31 cellular contexts compared by ENCODE assay signal in the genomic region with DNA sequence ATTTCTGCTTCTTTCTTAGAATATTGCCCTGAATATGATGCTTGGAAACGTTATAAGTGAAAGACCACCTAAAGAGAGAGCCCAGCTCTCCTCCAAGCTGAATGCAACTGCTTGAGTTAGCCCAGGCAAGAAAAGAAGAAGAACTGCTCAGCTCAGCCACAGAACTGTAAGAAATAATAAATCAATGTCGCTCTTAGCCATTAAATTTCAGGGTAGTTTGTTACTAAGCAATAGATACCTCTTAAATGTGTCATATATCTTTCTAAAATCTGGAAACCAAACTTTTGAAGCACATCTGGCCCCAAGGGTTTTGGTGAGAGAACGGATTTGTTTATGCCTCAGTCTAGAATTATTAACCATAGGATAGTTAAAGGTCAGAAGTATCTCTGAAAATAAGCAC. TPM values are rescaled to one million over a fixed set of nuclear protein-coding genes. Genes with fewer than 3 reads are reported as not detected.
"Had no signal": no experiment of that assay in that cellular context is flagged by ENCODE, and none has a peak within 500 bp of the region (broad histone marks: within the 10 kb centered on the region; RNA-seq: fewer than 3 reads in every experiment).

No MANE protein-coding gene starts in this region.

- DNase-seq: activated CD4-positive, alpha-beta memory T cell treated with anti-CD3 and anti-CD28 coated beads for 36 hours; activated CD4-positive, alpha-beta T cell treated with anti-CD3 and anti-CD28 coated beads, Interleukin-2, amount 10 ng/mL, durations not matched to agents 24 days and 14 days; activated CD4-positive, CD25-positive, alpha-beta regulatory T cell treated with anti-CD3 and anti-CD28 coated beads, Interleukin-2, amount 50 U/mL, for 72 hours; activated CD8-positive, alpha-beta memory T cell treated with anti-CD3 and anti-CD28 coated beads, Interleukin-2, amount 50 U/mL, for 4 hours; activated effector memory CD4-positive, alpha-beta T cell treated with anti-CD3 and anti-CD28 coated beads, Interleukin-2, amount 50 U/mL, for 16 hours; activated naive CD4-positive, alpha-beta T cell treated with anti-CD3 and anti-CD28 coated beads for 36 hours; activated naive CD8-positive, alpha-beta T cell treated with anti-CD3 and anti-CD28 coated beads for 36 hours; activated T-cell treated with anti-CD3 and anti-CD28 coated beads, Interleukin-2, amount 50 U/mL, for 1 hour; adrenal gland; dorsolateral prefrontal cortex; effector memory CD4-positive, alpha-beta T cell; foreskin fibroblast; head of caudate nucleus; hippocampal formation; left cardiac atrium; mammary epithelial cell; naive B cell; ovary; psoas muscle; spleen; stimulated activated naive CD4-positive, alpha-beta T cell treated with Interleukin-2 at 50 U/mL for 16 hours; T1000; trophoblast cell; uterus had no signal

- H3K27me3 ChIP-seq: adrenal gland, ascending aorta, dorsolateral prefrontal cortex, ovary, uterus had no signal

- H3K36me3 ChIP-seq: adrenal gland, ascending aorta, ovary, spleen, thoracic aorta, uterus had no signal

- H3K4me3 ChIP-seq: adrenal gland, ascending aorta, coronary artery, dorsolateral prefrontal cortex, ovary, psoas muscle, spleen, thoracic aorta, uterus had no signal

- H3K9me3 ChIP-seq: adrenal gland, ascending aorta, ovary, psoas muscle, spleen, thoracic aorta had no signal

- H3K27ac ChIP-seq: adrenal gland, ascending aorta, coronary artery, dorsolateral prefrontal cortex, ovary, psoas muscle, spleen, thoracic aorta, uterus had no signal

- H3K4me1 ChIP-seq: adrenal gland, ascending aorta, psoas muscle, spleen, uterus had no signal

RNA-seq across cellular contexts. Expression of gene SLC6A15, which starts 50.4 kb away (rescaled TPM):
- total RNA-seq: activated CD4-positive, alpha-beta T cell treated with anti-CD3 and anti-CD28 coated beads, Interleukin-2, amount 10 ng/mL, durations not matched to agents 24 days and 14 days; activated CD8-positive, alpha-beta memory T cell treated with anti-CD3 and anti-CD28 coated beads for 36 hours; activated T-helper 1 cell treated with anti-CD3 and anti-CD28 coated beads, Interleukin-12 subunit alpha, Interleukin-12 subunit beta, Interleukin-2, Interleukin-4 antibody, amounts not matched to agents 30 ng/mL and 10 ng/mL and 1 ng/mL, durations not matched to agents 14 hours and 24 hours and 36 hours; ascending aorta; cardiac septum; liver had no signal
- polyA plus RNA-seq: liver had no signal
